Comparison of ENCODE assay signal across 19 cellular contexts in the genomic region with DNA sequence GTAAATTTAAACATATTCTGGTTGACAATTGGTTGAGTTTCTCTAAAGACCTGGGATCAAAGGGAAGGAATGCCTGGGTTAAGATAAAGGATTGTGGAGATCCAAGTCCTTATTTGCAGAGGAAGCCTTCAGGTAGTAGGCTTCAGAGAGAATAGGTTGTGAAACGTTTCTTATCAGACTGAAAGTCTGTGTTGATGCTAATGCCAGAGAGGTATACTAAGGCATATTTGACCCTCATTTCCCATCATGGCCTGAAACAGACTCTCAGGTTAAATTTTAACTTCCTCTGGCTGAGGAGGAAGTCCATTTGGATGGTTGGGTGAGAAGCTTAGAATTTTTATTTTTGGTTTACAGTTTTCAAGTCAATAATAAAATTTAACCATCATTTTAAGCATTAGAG. TPM values are rescaled to one million over a fixed set of nuclear protein-coding genes. Genes with fewer than 3 reads are reported as not detected.
DNase-seq lines count a peak whose midpoint lies in the region; FAIRE-seq and TF ChIP-seq lines count a peak whose summit lies in the region.
"Had no signal": no experiment of that assay in that cellular context is flagged by ENCODE, and none has a peak within 500 bp of the region (broad histone marks: within the 10 kb centered on the region; RNA-seq: fewer than 3 reads in every experiment).

No MANE protein-coding gene starts in this region.

- H2AFZ ChIP-seq in hepatocyte (no peak overlapping the region), GM23248 (no peak overlapping the region)

- H3K4me2 ChIP-seq in hepatocyte (peak overlapping the region; percentile 6), GM23248 (ENCODE audit: unreplicated experiment) (no peak overlapping the region)
- H3K4me2 ChIP-seq: BLaER1 had no signal

- H3K4me1 ChIP-seq in Caco-2 = peaks cover 35% of the 10 kb centered on the region
- H3K4me1 ChIP-seq in hepatocyte (ENCODE audit: insufficient read depth) = no peaks in the 10 kb centered on the region
- peaks cover 0 to 13% (median 5%) of the 10 kb centered on the region in 4 donors for H3K4me1 ChIP-seq in liver (ENCODE audit: control insufficient read depth in 4 of 4, insufficient read depth in 4 of 4, low read length in 3 of 4)
- H3K4me1 ChIP-seq in small intestine (ENCODE audit: control insufficient read depth in 2 of 2, insufficient read depth in 1 of 2, low read depth in 1 of 2, low read length in 1 of 2) = no peaks in the 10 kb centered on the region
- no peaks in the 10 kb centered on the region for H3K4me1 ChIP-seq in GM23248 (ENCODE audit: insufficient read depth)
- H3K4me1 ChIP-seq: BLaER1, HAP-1 had no signal

- TF ChIP-seq CTCF in Caco-2 (IDR thresholded peaks at IDR 0.05; ENCODE audit: insufficient read depth in 1 of 2, low read depth in 1 of 2, low read length in 1 of 2, severe bottlenecking in 1 of 2, unreplicated experiment in 1 of 2) (no peak), hepatocyte (IDR thresholded peaks at IDR 0.05; ENCODE audit: poor library complexity) (no peak), liver (IDR thresholded peaks at IDR 0.05; ENCODE audit: low read depth, low read length, missing input control) (no peak)

- H3K9me3 ChIP-seq in Caco-2 = peaks cover 20% of the 10 kb centered on the region
- H3K9me3 ChIP-seq in hepatocyte (ENCODE audit: low read depth) = no peaks in the 10 kb centered on the region
- H3K9me3 ChIP-seq in liver (ENCODE audit: control insufficient read depth in 4 of 4, low read length in 3 of 4) = no peaks in the 10 kb centered on the region
- no peaks in the 10 kb centered on the region for H3K9me3 ChIP-seq in small intestine (ENCODE audit: control insufficient read depth, low read depth)
- no peaks in the 10 kb centered on the region for H3K9me3 ChIP-seq in GM23248 (ENCODE audit: low read depth)
- H3K9me3 ChIP-seq: BLaER1, HAP-1 had no signal

- DNase-seq in Caco-2 = peak; percentile 38 to 74
- DNase-seq in hepatocyte (ENCODE audit: low spot score) = peak; percentile 41
- DNase-seq in small intestine = peak; percentile 2
- DNase-seq in GM12891 (ENCODE audit: insufficient read length, low spot score) = no peak
- no peak for DNase-seq in OCI-M2 (lab: John Stamatoyannopoulos, UW; ENCODE audit: unreplicated experiment)
- DNase-seq in GM23248 = no peak
- DNase-seq: 8988T; CD8-positive, alpha-beta T cell; DMS 273 treated with DMSO at 0.1 percent for 48 hours; DMS79; GDM1 had no signal

- no peak for FAIRE-seq in small intestine (lab: Jason Lieb, UNC)
- FAIRE-seq in GM12891 (lab: Jason Lieb, UNC) = no peak

- no peaks in the 10 kb centered on the region for H3F3A ChIP-seq in GM23248 (ENCODE audit: insufficient read depth)

- peak in 1 of 2 donors; percentile 29 for TF ChIP-seq RAD21 in liver (IDR thresholded peaks at IDR 0.05)

- peaks cover 29% of the 10 kb centered on the region for H3K4me1 Mint-ChIP-seq in Caco-2 (ENCODE audit: low read depth, unreplicated experiment)

- CTCF ChIA-PET in Caco-2 (lab: Charles Lee) = interaction anchor here (0.6 kb wide), 1 partner anchor 421 kb away, joined by 3 read pairs; no protein-coding TSS in a partner anchor

- H3K9me2 ChIP-seq in hepatocyte (replicated peaks; ENCODE audit: insufficient read depth) = no peaks in the 10 kb centered on the region
- no peaks in the 10 kb centered on the region for H3K9me2 ChIP-seq in GM23248 (ENCODE audit: insufficient read depth)

- TF ChIP-seq POLR2A in GM12891 (IDR thresholded peaks at IDR 0.05; ENCODE audit: low read depth, low read length) = no peak

- POLR2A ChIA-PET in Caco-2 (lab: Charles Lee) = no interaction called here

- H3K9ac ChIP-seq in liver (ENCODE audit: low read depth in 1 of 2, low read length in 2 of 2) (no peak overlapping the region), GM23248 (no peak overlapping the region)
- H3K9ac ChIP-seq: BLaER1 had no signal

- no peaks in the 10 kb centered on the region for H3K36me3 Mint-ChIP-seq in Caco-2 (ENCODE audit: insufficient read depth, unreplicated experiment)
- H3K36me3 Mint-ChIP-seq: CD8-positive, alpha-beta T cell had no signal

- intact Hi-C loops in Caco-2 (cut with micrococcal nuclease; ENCODE audit: unreplicated experiment) = loop anchor here (2.0 to 10.0 kb wide), 3 partner anchors 99 to 717 kb away; no protein-coding TSS in a partner anchor

- H3K27me3 ChIP-seq in Caco-2 (replicated peaks; ENCODE audit: control insufficient read depth, insufficient read depth, low read length) = no peaks in the 10 kb centered on the region
- no peaks in the 10 kb centered on the region for H3K27me3 ChIP-seq in hepatocyte
- H3K27me3 ChIP-seq in liver (ENCODE audit: control insufficient read depth in 4 of 4, insufficient read depth in 4 of 4, low read length in 3 of 4) = no peaks in the 10 kb centered on the region
- H3K27me3 ChIP-seq in small intestine (ENCODE audit: control insufficient read depth in 2 of 2, insufficient read depth in 2 of 2, low read length in 2 of 2) = no peaks in the 10 kb centered on the region
- no peaks in the 10 kb centered on the region for H3K27me3 ChIP-seq in GM23248 (replicated peaks; ENCODE audit: insufficient read depth)
- H3K27me3 ChIP-seq: BLaER1 had no signal

- peak overlapping the region; percentile 61 for H3K27ac ChIP-seq in hepatocyte
- no peak overlapping the region for H3K27ac ChIP-seq in liver (ENCODE audit: low read depth in 1 of 2, low read length in 2 of 2)
- no peak overlapping the region for H3K27ac ChIP-seq in small intestine (ENCODE audit: low read depth in 1 of 2, low read length in 1 of 2)
- no peak overlapping the region for H3K27ac ChIP-seq in GM23248
- H3K27ac ChIP-seq: BLaER1 had no signal

- BruUV-seq in Caco-2 (replicated peaks; lab: Mats Ljungman, UMichigan) = no TSS peak

- H3K36me3 ChIP-seq in Caco-2 (ENCODE audit: control insufficient read depth, insufficient read depth, low read length) (no peaks in the 10 kb centered on the region), hepatocyte (replicated peaks; ENCODE audit: insufficient read depth, low read depth) (no peaks in the 10 kb centered on the region), liver (ENCODE audit: control insufficient read depth in 4 of 4, insufficient read depth in 3 of 4, low read depth in 1 of 4, low read length in 3 of 4) (no peaks in the 10 kb centered on the region), small intestine (ENCODE audit: control insufficient read depth in 2 of 2, insufficient read depth in 2 of 2, low read length in 2 of 2) (no peaks in the 10 kb centered on the region), GM23248 (ENCODE audit: low read depth) (no peaks in the 10 kb centered on the region)
- H3K36me3 ChIP-seq: BLaER1, HAP-1 had no signal

- H3K4me3 ChIP-seq in Caco-2 (ENCODE audit: low read depth, low read length) (no peak overlapping the region), hepatocyte (no peak overlapping the region), liver (ENCODE audit: low read depth in 1 of 3, low read length in 3 of 3) (no peak overlapping the region), small intestine (ENCODE audit: low read depth in 1 of 2, low read length in 2 of 2) (no peak overlapping the region), GM23248 (no peak overlapping the region)
- H3K4me3 ChIP-seq: BLaER1, HAP-1 had no signal

- H3K27me3 Mint-ChIP-seq in Caco-2 (ENCODE audit: insufficient read depth, unreplicated experiment) = no peaks in the 10 kb centered on the region

- H3K27ac Mint-ChIP-seq in Caco-2 (ENCODE audit: unreplicated experiment) = peak overlapping the region; percentile 89
- H3K27ac Mint-ChIP-seq: CD8-positive, alpha-beta T cell had no signal

- H3K9me3 Mint-ChIP-seq in Caco-2 (ENCODE audit: unreplicated experiment) = peaks cover 30% of the 10 kb centered on the region
- H3K9me3 Mint-ChIP-seq: CD8-positive, alpha-beta T cell had no signal

- 38% methylated on average over 1 of the region's 1 CpG for WGBS in hepatocyte (ENCODE audit: low lambda C conversion rate, missing lambda C conversion rate)
- WGBS in liver = 6% methylated on average over 1 of the region's 1 CpG
- 3 to 28% (median 3%) methylated on average over 1 of the region's 1 CpG for WGBS in small intestine, 3 donors
- WGBS in GM23248 (ENCODE audit: low coverage in 1 of 2, low lambda C conversion rate in 2 of 2, missing lambda C conversion rate in 2 of 2), 2 experiments = 0 to 11% methylated on average over 1 of the region's 1 CpG

- H3K4me3 Mint-ChIP-seq in Caco-2 (ENCODE audit: unreplicated experiment) = no peak overlapping the region
- H3K4me3 Mint-ChIP-seq: CD8-positive, alpha-beta T cell had no signal

- in situ Hi-C loops in GM23248 (cut with MboI) = no loop called here

- H4K20me1 ChIP-seq in hepatocyte (ENCODE audit: insufficient read depth, poor library complexity, severe bottlenecking) (no peaks in the 10 kb centered on the region), GM23248 (ENCODE audit: insufficient read depth) (no peaks in the 10 kb centered on the region)
- H4K20me1 ChIP-seq: BLaER1 had no signal

- no peaks in the 10 kb centered on the region for H3K79me2 ChIP-seq in hepatocyte
- no peaks in the 10 kb centered on the region for H3K79me2 ChIP-seq in GM23248 (ENCODE audit: insufficient read depth)

TF ChIP-seq in liver, 16 proteins besides CTCF, POLR2A, EP300 and RAD21 (continues in another document):
- TF ChIP-seq GABPA (IDR thresholded peaks at IDR 0.05 in 1 of 2, conservative IDR thresholded peaks at IDR 0.05 in 1 of 2) = peak in 1 of 2 donors; percentile 40

TF ChIP-seq in GM12891, 5 proteins besides CTCF, POLR2A, EP300 and RAD21:
- TF ChIP-seq SPI1 (IDR thresholded peaks at IDR 0.05; ENCODE audit: low read depth, low read length) (no peak), PAX5 (IDR thresholded peaks at IDR 0.05; ENCODE audit: insufficient read depth, low read length, severe bottlenecking) (no peak), TAF1 (IDR thresholded peaks at IDR 0.05; ENCODE audit: low read depth, low read length) (no peak), POU2F2 (IDR thresholded peaks at IDR 0.05; ENCODE audit: low read depth, low read length) (no peak), POLR2AphosphoS5 (IDR thresholded peaks at IDR 0.05; ENCODE audit: low read depth, low read length) (no peak)

RNA-seq across cellular contexts. Expression of a gene that starts 48.1 kb away (rescaled TPM):
- not detected in 2 replicates for total RNA-seq in Caco-2 (2022)
- total RNA-seq in hepatocyte = not detected in 2 replicates
- not detected in 2 replicates for polyA plus RNA-seq in hepatocyte
- not detected for total RNA-seq in liver
- polyA plus RNA-seq in liver = not detected
- polyA plus RNA-seq in small intestine = not detected
- polyA plus RNA-seq in GM12891 (2012; ENCODE audit: low read depth, missing spikeins) = not detected
- not detected in 2 replicates for total RNA-seq in GM23248 (2014; rRNA removed; shearing (Covaris generic))
- not detected in 2 replicates for polyA plus RNA-seq in GM23248 (2016; fragmentation: Nextera tagmentation; extraction: Ambion mirVana)
- total RNA-seq: A673; CD8-positive, alpha-beta T cell; Daoy; H4; HT-29 had no signal
- polyA plus RNA-seq: AG04450 had no signal

Comparison
In these comparisons a context has a peak if more than half of its experiments do, and no peak if none do; other contexts are left out.
1. DNase-seq: peak in Caco-2 (2 of 2), hepatocyte (single experiment) and small intestine (single experiment); none in GM12891 (single experiment), OCI-M2 (single experiment) and GM23248 (single experiment).